In genomic region chr2:232896111-232896510, GRCh38 we compare ENCODE assay signal across 26 cellular contexts. TPM values are rescaled to one million over a fixed set of nuclear protein-coding genes. Genes with fewer than 3 reads are reported as not detected.
DNase-seq lines count a peak whose midpoint lies in the region; ATAC-seq, FAIRE-seq and TF ChIP-seq lines count a peak whose summit lies in the region.
"Had no signal": no experiment of that assay in that cellular context is flagged by ENCODE, and none has a peak within 500 bp of the region (broad histone marks: within the 10 kb centered on the region; RNA-seq: fewer than 3 reads in every experiment).

No MANE protein-coding gene starts in this region.

- CTCF ChIA-PET in activated CD4-positive, alpha-beta memory T cell treated with anti-CD3 and anti-CD28 coated beads for 36 hours (lab: Charles Lee) = no interaction called here
- CTCF ChIA-PET in activated CD4-positive, alpha-beta memory T cell treated with anti-CD3 and anti-CD28 coated beads, Interleukin-2, amount 10 ng/mL, durations not matched to agents 7 days and 5 days (lab: Charles Lee) = no interaction called here

- no peak overlapping the region for H2AFZ ChIP-seq in neuronal stem cell (ENCODE audit: low read length)
- H2AFZ ChIP-seq: GM23248 had no signal

- H3K4me1 ChIP-seq in neuronal stem cell (ENCODE audit: control insufficient read depth in 2 of 2, insufficient read depth in 1 of 2, low read depth in 1 of 2, low read length in 2 of 2) = peaks cover 6 to 8% of the 10 kb centered on the region in 2 donors

- TF ChIP-seq CTCF in type B pancreatic cell (conservative IDR thresholded peaks at IDR 0.05) = no peak

- H2BK15ac ChIP-seq in neuronal stem cell (ENCODE audit: low read length) = no peak overlapping the region

- H3K36me3 Mint-ChIP-seq in activated CD4-positive, alpha-beta memory T cell treated with anti-CD3 and anti-CD28 coated beads for 36 hours = no peaks in the 10 kb centered on the region
- H3K36me3 Mint-ChIP-seq in activated CD4-positive, alpha-beta memory T cell treated with anti-CD3 and anti-CD28 coated beads, Interleukin-2, amount 10 ng/mL, durations not matched to agents 7 days and 5 days (ENCODE audit: low read depth) = no peaks in the 10 kb centered on the region
- H3K36me3 Mint-ChIP-seq in activated T-helper 2 cell treated with anti-CD3 and anti-CD28 coated beads, Interferon-gamma antibody, Interleukin-2, Interleukin-4, amounts not matched to agents 10 μg/mL and 5 μg/mL and 100 μg/mL, durations not matched to agents 14 hours and 24 hours and 36 hours (ENCODE audit: low read depth) = no peaks in the 10 kb centered on the region
- H3K36me3 Mint-ChIP-seq in type B pancreatic cell = no peaks in the 10 kb centered on the region
- H3K36me3 Mint-ChIP-seq: CD8-positive, alpha-beta T cell had no signal

- H3K9me3 ChIP-seq in neuronal stem cell (replicated peaks in 1 of 2; ENCODE audit: control insufficient read depth in 2 of 2, insufficient read depth in 1 of 2, low read depth in 1 of 2, low read length in 2 of 2) = peaks cover 0 to 2% of the 10 kb centered on the region in 2 donors
- H3K9me3 ChIP-seq: HAP-1 had no signal

- no peak for FAIRE-seq in HTR-8/SVneo (lab: Jason Lieb, UNC)
- FAIRE-seq: GM12891 had no signal

- H3K27ac ChIP-seq in neuronal stem cell (replicated peaks; ENCODE audit: low read length) = no peak overlapping the region
- H3K27ac ChIP-seq: GM23248, HL-60 had no signal

- H2BK12ac ChIP-seq in neuronal stem cell (ENCODE audit: low read length) = no peak overlapping the region

- no peak overlapping the region for H3K9ac ChIP-seq in neuronal stem cell (ENCODE audit: low read depth, low read length, poor library complexity)
- H3K9ac ChIP-seq: GM23248 had no signal

- no peak overlapping the region for H4K8ac ChIP-seq in neuronal stem cell (ENCODE audit: low read depth, low read length)

- peak overlapping the region; percentile 30 for H3K4me3 Mint-ChIP-seq in activated CD4-positive, alpha-beta memory T cell treated with anti-CD3 and anti-CD28 coated beads for 36 hours
- no peak overlapping the region for H3K4me3 Mint-ChIP-seq in activated CD4-positive, alpha-beta memory T cell treated with anti-CD3 and anti-CD28 coated beads, Interleukin-2, amount 10 ng/mL, durations not matched to agents 7 days and 5 days
- no peak overlapping the region for H3K4me3 Mint-ChIP-seq in activated T-helper 2 cell treated with anti-CD3 and anti-CD28 coated beads, Interferon-gamma antibody, Interleukin-2, Interleukin-4, amounts not matched to agents 10 μg/mL and 5 μg/mL and 100 μg/mL, durations not matched to agents 14 hours and 24 hours and 36 hours (ENCODE audit: low read depth)
- H3K4me3 Mint-ChIP-seq in type B pancreatic cell = no peak overlapping the region
- H3K4me3 Mint-ChIP-seq: CD8-positive, alpha-beta T cell had no signal

- H2BK120ac ChIP-seq in neuronal stem cell (ENCODE audit: low read depth, low read length) = no peak overlapping the region

- peaks cover 2% of the 10 kb centered on the region; the same call in 1 of the 2 replicates for H3K27me3 ChIP-seq in H7 (ENCODE audit: control insufficient read depth, insufficient read depth, low read length)
- no peaks in the 10 kb centered on the region for H3K27me3 ChIP-seq in neuronal stem cell (ENCODE audit: control insufficient read depth in 3 of 3, insufficient read depth in 3 of 3, low read depth in 1 of 3, low read length in 3 of 3)

- peaks cover 13% of the 10 kb centered on the region for H3K4me1 Mint-ChIP-seq in activated CD4-positive, alpha-beta memory T cell treated with anti-CD3 and anti-CD28 coated beads for 36 hours (ENCODE audit: low read depth)
- peaks cover 5% of the 10 kb centered on the region for H3K4me1 Mint-ChIP-seq in activated CD4-positive, alpha-beta memory T cell treated with anti-CD3 and anti-CD28 coated beads, Interleukin-2, amount 10 ng/mL, durations not matched to agents 7 days and 5 days
- H3K4me1 Mint-ChIP-seq in activated T-helper 2 cell treated with anti-CD3 and anti-CD28 coated beads, Interferon-gamma antibody, Interleukin-2, Interleukin-4, amounts not matched to agents 10 μg/mL and 5 μg/mL and 100 μg/mL, durations not matched to agents 14 hours and 24 hours and 36 hours (ENCODE audit: low read depth) = peaks cover 10% of the 10 kb centered on the region
- peaks cover 2% of the 10 kb centered on the region for H3K4me1 Mint-ChIP-seq in type B pancreatic cell (ENCODE audit: unreplicated experiment)

- peak overlapping the region; percentile 41 for H3K27ac Mint-ChIP-seq in activated CD4-positive, alpha-beta memory T cell treated with anti-CD3 and anti-CD28 coated beads for 36 hours
- H3K27ac Mint-ChIP-seq in activated CD4-positive, alpha-beta memory T cell treated with anti-CD3 and anti-CD28 coated beads, Interleukin-2, amount 10 ng/mL, durations not matched to agents 7 days and 5 days = no peak overlapping the region
- H3K27ac Mint-ChIP-seq in activated T-helper 2 cell treated with anti-CD3 and anti-CD28 coated beads, Interferon-gamma antibody, Interleukin-2, Interleukin-4, amounts not matched to agents 10 μg/mL and 5 μg/mL and 100 μg/mL, durations not matched to agents 14 hours and 24 hours and 36 hours = peak overlapping the region; percentile 77
- H3K27ac Mint-ChIP-seq in type B pancreatic cell = no peak overlapping the region
- H3K27ac Mint-ChIP-seq: CD8-positive, alpha-beta T cell had no signal

- ATAC-seq in HG02840 (IDR thresholded peaks at IDR 0.05; ENCODE audit: low FRiP score, unreplicated experiment) = no peak
- ATAC-seq: CD8-positive, alpha-beta T cell; Panc1 had no signal

- H3K9me3 Mint-ChIP-seq in activated CD4-positive, alpha-beta memory T cell treated with anti-CD3 and anti-CD28 coated beads for 36 hours = no peaks in the 10 kb centered on the region
- no peaks in the 10 kb centered on the region for H3K9me3 Mint-ChIP-seq in activated CD4-positive, alpha-beta memory T cell treated with anti-CD3 and anti-CD28 coated beads, Interleukin-2, amount 10 ng/mL, durations not matched to agents 7 days and 5 days
- H3K9me3 Mint-ChIP-seq in activated T-helper 2 cell treated with anti-CD3 and anti-CD28 coated beads, Interferon-gamma antibody, Interleukin-2, Interleukin-4, amounts not matched to agents 10 μg/mL and 5 μg/mL and 100 μg/mL, durations not matched to agents 14 hours and 24 hours and 36 hours = no peaks in the 10 kb centered on the region
- no peaks in the 10 kb centered on the region for H3K9me3 Mint-ChIP-seq in type B pancreatic cell
- H3K9me3 Mint-ChIP-seq: CD8-positive, alpha-beta T cell had no signal

- no peaks in the 10 kb centered on the region for H3K79me1 ChIP-seq in neuronal stem cell (ENCODE audit: low read depth, low read length)

- H3K4me2 ChIP-seq in neuronal stem cell (ENCODE audit: insufficient read depth, low read length, poor library complexity, severe bottlenecking) = no peak overlapping the region

- H3K36me3 ChIP-seq in H7 (replicated peaks; ENCODE audit: control insufficient read depth, insufficient read depth, low read length) (no peaks in the 10 kb centered on the region), neuronal stem cell (replicated peaks in 1 of 2; ENCODE audit: control insufficient read depth in 2 of 2, insufficient read depth in 2 of 2, low read length in 2 of 2) (no peaks in the 10 kb centered on the region)
- H3K36me3 ChIP-seq: HAP-1 had no signal

- peaks cover 12% of the 10 kb centered on the region for H3K27me3 Mint-ChIP-seq in activated CD4-positive, alpha-beta memory T cell treated with anti-CD3 and anti-CD28 coated beads for 36 hours
- H3K27me3 Mint-ChIP-seq in activated CD4-positive, alpha-beta memory T cell treated with anti-CD3 and anti-CD28 coated beads, Interleukin-2, amount 10 ng/mL, durations not matched to agents 7 days and 5 days = no peaks in the 10 kb centered on the region
- H3K27me3 Mint-ChIP-seq in activated T-helper 2 cell treated with anti-CD3 and anti-CD28 coated beads, Interferon-gamma antibody, Interleukin-2, Interleukin-4, amounts not matched to agents 10 μg/mL and 5 μg/mL and 100 μg/mL, durations not matched to agents 14 hours and 24 hours and 36 hours (ENCODE audit: low read depth) = no peaks in the 10 kb centered on the region
- H3K27me3 Mint-ChIP-seq in type B pancreatic cell = no peaks in the 10 kb centered on the region

- peak overlapping the region; percentile 15 for H3K18ac ChIP-seq in neuronal stem cell (ENCODE audit: low read length)

- H3K4me3 ChIP-seq in H7 (ENCODE audit: insufficient read depth, low read depth, low read length) = no peak overlapping the region
- H3K4me3 ChIP-seq in neuronal stem cell (ENCODE audit: low read length in 2 of 2) = no peak overlapping the region
- H3K4me3 ChIP-seq: GM23248, HAP-1 had no signal

- H2BK5ac ChIP-seq in neuronal stem cell (ENCODE audit: low read length) = no peak overlapping the region

- no peak overlapping the region for H4K91ac ChIP-seq in neuronal stem cell (ENCODE audit: low read depth, low read length, poor library complexity)

- POLR2A ChIA-PET in activated CD4-positive, alpha-beta memory T cell treated with anti-CD3 and anti-CD28 coated beads for 36 hours (lab: Charles Lee) = no interaction called here
- POLR2A ChIA-PET in activated CD4-positive, alpha-beta memory T cell treated with anti-CD3 and anti-CD28 coated beads, Interleukin-2, amount 10 ng/mL, durations not matched to agents 7 days and 5 days (lab: Charles Lee) = no interaction called here

- H3K14ac ChIP-seq in neuronal stem cell (ENCODE audit: low read length) = no peak overlapping the region

- no peak for DNase-seq in activated CD4-positive, alpha-beta memory T cell treated with anti-CD3 and anti-CD28 coated beads for 36 hours
- DNase-seq in activated CD4-positive, alpha-beta memory T cell treated with anti-CD3 and anti-CD28 coated beads, Interleukin-2, amount 10 ng/mL, durations not matched to agents 7 days and 5 days = no peak
- peak; percentile 4 for DNase-seq in H7
- no peak for DNase-seq in activated T-helper 2 cell treated with anti-CD3 and anti-CD28 coated beads, Interferon-gamma antibody, Interleukin-2, Interleukin-4, amounts not matched to agents 10 μg/mL and 5 μg/mL and 100 μg/mL, durations not matched to agents 14 hours and 24 hours and 36 hours (ENCODE audit: low spot score)
- DNase-seq in neuronal stem cell (ENCODE audit: low spot score) = no peak
- DNase-seq in type B pancreatic cell (ENCODE audit: extremely low spot score, unreplicated experiment) = no peak
- DNase-seq in HTR-8/SVneo (ENCODE audit: insufficient read length, low spot score) = no peak
- DNase-seq: AML-193; C1 segment of cervical spinal cord; Calu3; CD8-positive, alpha-beta T cell; DMS153; GM23248; KG1; NCI-H1092; NCI-H146; NCI-H2029 treated with DMSO at 0.1 percent for 48 hours; NCI-H226; NCI-H510A treated with DMSO at 0.1 percent for 48 hours; NCI-H748 treated with DMSO at 0.1 percent for 48 hours; NK-92 treated with Interleukin-12 subunit alpha and Interleukin-12 subunit beta, amount 100 ng/mL, for 24 hours had no signal

- H3K23ac ChIP-seq in neuronal stem cell (ENCODE audit: low read depth, low read length, poor library complexity) = no peak overlapping the region

- no peak overlapping the region for H3K4ac ChIP-seq in neuronal stem cell (ENCODE audit: low read length)

- no peak overlapping the region for H2AK5ac ChIP-seq in neuronal stem cell (ENCODE audit: low read depth, low read length)

- intact Hi-C loops in activated CD4-positive, alpha-beta memory T cell treated with anti-CD3 and anti-CD28 coated beads for 36 hours (cut with micrococcal nuclease) = loop anchor here (5.0 to 10.0 kb wide), 2 partner anchors 166 to 349 kb away; partner anchors contain the start of gene INPP5D
- intact Hi-C loops in activated T-helper 2 cell treated with anti-CD3 and anti-CD28 coated beads, Interferon-gamma antibody, Interleukin-2, Interleukin-4, amounts not matched to agents 10 μg/mL and 5 μg/mL and 100 μg/mL, durations not matched to agents 14 hours and 24 hours and 36 hours (cut with micrococcal nuclease) = loop anchor here (5.0 to 10.0 kb wide), 2 partner anchors 169 to 351 kb away; partner anchors contain the start of gene INPP5D

RNA-seq across cellular contexts. Expression of gene SNORC, which starts 26.0 kb away (rescaled TPM):
- 1 to 10 TPM in 1 of 2 experiments, under 1 TPM in 1; 0.85 to 1.7 TPM for total RNA-seq in activated CD4-positive, alpha-beta memory T cell treated with anti-CD3 and anti-CD28 coated beads for 36 hours
- total RNA-seq in activated CD4-positive, alpha-beta memory T cell treated with anti-CD3 and anti-CD28 coated beads, Interleukin-2, amount 10 ng/mL, durations not matched to agents 7 days and 5 days = 1 to 10 TPM; 1.3 to 1.9 TPM
- total RNA-seq in H7 (2014; rRNA removed; shearing (Covaris generic)) = 1.6 and 5.2 TPM in 2 replicates
- 1.9 and 3.2 TPM in 2 replicates for total RNA-seq in activated T-helper 2 cell treated with anti-CD3 and anti-CD28 coated beads, Interferon-gamma antibody, Interleukin-2, Interleukin-4, amounts not matched to agents 10 μg/mL and 5 μg/mL and 100 μg/mL, durations not matched to agents 14 hours and 24 hours and 36 hours
- 2.1 TPM for polyA plus RNA-seq in neuronal stem cell (2013, experiment 1 of 2)
- polyA plus RNA-seq in neuronal stem cell (2013, experiment 2 of 2) = 2.9 TPM
- total RNA-seq in type B pancreatic cell (ENCODE audit: low replicate concordance) = 7.1 and 28.9 TPM in 2 replicates
- total RNA-seq: GM23248 had no signal

Comparison
In these comparisons a context has a peak if more than half of its experiments do, and no peak if none do; other contexts are left out.
1. H3K27ac Mint-ChIP-seq: peak in activated CD4-positive, alpha-beta memory T cell treated with anti-CD3 and anti-CD28 coated beads for 36 hours (single experiment) and activated T-helper 2 cell treated with anti-CD3 and anti-CD28 coated beads, Interferon-gamma antibody, Interleukin-2, Interleukin-4, amounts not matched to agents 10 μg/mL and 5 μg/mL and 100 μg/mL, durations not matched to agents 14 hours and 24 hours and 36 hours (single experiment); none in activated CD4-positive, alpha-beta memory T cell treated with anti-CD3 and anti-CD28 coated beads, Interleukin-2, amount 10 ng/mL, durations not matched to agents 7 days and 5 days (single experiment) and type B pancreatic cell (single experiment).